11 cellular contexts compared by ENCODE assay signal in genomic region chr1:207883660-207884245, GRCh38. TPM values are rescaled to one million over a fixed set of nuclear protein-coding genes. Genes with fewer than 3 reads are reported as not detected.
A peak's percentile ranks its signal among the peaks of the same experiment; 100 is the strongest.
DNase-seq lines count a peak whose midpoint lies in the region; ATAC-seq, FAIRE-seq and TF ChIP-seq lines count a peak whose summit lies in the region.
"Had no signal": no experiment of that assay in that cellular context is flagged by ENCODE, and none has a peak within 500 bp of the region (broad histone marks: within the 10 kb centered on the region; RNA-seq: fewer than 3 reads in every experiment).

No MANE protein-coding gene starts in this region.

- H3K27ac Mint-ChIP-seq in activated CD4-positive, alpha-beta T cell treated with anti-CD3 and anti-CD28 coated beads for 36 hours, result peak overlapping the region; percentile 97
- H3K27ac Mint-ChIP-seq in activated naive CD4-positive, alpha-beta T cell treated with anti-CD3 and anti-CD28 coated beads, Interleukin-2, amount 50 U/mL, for 72 hours, result peak overlapping the region; percentile 88 to 96

- no peak for FAIRE-seq in small intestine (lab: Jason Lieb, UNC)

- TF ChIP-seq POLR2A in testis (IDR thresholded peaks at IDR 0.05), result no peak

- no peaks in the 10 kb centered on the region for H3K27me3 ChIP-seq in small intestine (ENCODE audit: control insufficient read depth in 2 of 2, insufficient read depth in 2 of 2, low read length in 2 of 2)
- H3K27me3 ChIP-seq in testis, result no peaks in the 10 kb centered on the region

- peak; percentile 27 for ATAC-seq in activated CD4-positive, alpha-beta T cell treated with anti-CD3 and anti-CD28 coated beads for 36 hours
- peak; percentile 3 for ATAC-seq in HG03159 (IDR thresholded peaks at IDR 0.05; ENCODE audit: unreplicated experiment)
- peak; percentile 10 to 13 for ATAC-seq in activated naive CD4-positive, alpha-beta T cell treated with anti-CD3 and anti-CD28 coated beads, Interleukin-2, amount 50 U/mL, for 72 hours

- H3K9me3 ChIP-seq in small intestine (ENCODE audit: control insufficient read depth, low read depth), result no peaks in the 10 kb centered on the region
- H3K9me3 ChIP-seq in testis, result no peaks in the 10 kb centered on the region

- no peaks in the 10 kb centered on the region for H3K36me3 ChIP-seq in small intestine (ENCODE audit: control insufficient read depth in 2 of 2, insufficient read depth in 2 of 2, low read length in 2 of 2)
- no peaks in the 10 kb centered on the region for H3K36me3 ChIP-seq in testis (ENCODE audit: low read depth, missing control alignments)

- H3K4me1 Mint-ChIP-seq in activated CD4-positive, alpha-beta T cell treated with anti-CD3 and anti-CD28 coated beads for 36 hours, result peaks cover 43% of the 10 kb centered on the region

- 22 to 57% (median 33%) methylated on average over 2 of the region's 2 CpGs for WGBS in small intestine, 3 donors
- 83 to 89% methylated on average over 2 of the region's 2 CpGs for WGBS in testis, 2 donors

- CTCF ChIA-PET in activated CD4-positive, alpha-beta T cell treated with anti-CD3 and anti-CD28 coated beads for 36 hours (lab: Charles Lee), result interaction anchor here (0.7 to 9.2 kb wide), 23 partner anchors 9 to 114 kb away, joined by 4 to 179 read pairs (median 8); no protein-coding TSS in a partner anchor

- H3K4me1 ChIP-seq in small intestine (ENCODE audit: control insufficient read depth in 2 of 2, insufficient read depth in 1 of 2, low read depth in 1 of 2, low read length in 1 of 2) (no peaks in the 10 kb centered on the region), testis (peaks cover 6% of the 10 kb centered on the region)

- H3K27ac ChIP-seq in small intestine (ENCODE audit: low read depth in 1 of 2, low read length in 1 of 2) (peak overlapping the region; percentile 50 to 69), testis (peak overlapping the region in 1 of 2 donors; percentile 3)

- no peaks in the 10 kb centered on the region for H3K9me3 Mint-ChIP-seq in activated CD4-positive, alpha-beta T cell treated with anti-CD3 and anti-CD28 coated beads for 36 hours (ENCODE audit: low read depth)
- H3K9me3 Mint-ChIP-seq in activated naive CD4-positive, alpha-beta T cell treated with anti-CD3 and anti-CD28 coated beads, Interleukin-2, amount 50 U/mL, for 72 hours, result peaks cover 0 to 2% of the 10 kb centered on the region in 2 donors

- peak; percentile 55 for DNase-seq in activated CD4-positive, alpha-beta T cell treated with anti-CD3 and anti-CD28 coated beads for 36 hours
- no peak for DNase-seq in activated CD4-positive, alpha-beta T cell treated with anti-CD3 and anti-CD28 coated beads, Interleukin-2, amount 50 U/mL, for 1 hour
- no peak for DNase-seq in activated naive CD4-positive, alpha-beta T cell treated with anti-CD3 and anti-CD28 coated beads, Interleukin-2, amount 50 U/mL, for 72 hours (ENCODE audit: low spot score in 2 of 2)
- DNase-seq in small intestine, result no peak
- DNase-seq in testis, result no peak
- no peak for DNase-seq in NCI-H526 (lab: John Stamatoyannopoulos, UW)
- DNase-seq in DMS53 (lab: John Stamatoyannopoulos, UW), result no peak
- DNase-seq: effector CD8-positive, alpha-beta T cell; RPMI8226 had no signal

- no peak for TF ChIP-seq CTCF in testis (IDR thresholded peaks at IDR 0.05)

- H3K4me3 Mint-ChIP-seq in activated CD4-positive, alpha-beta T cell treated with anti-CD3 and anti-CD28 coated beads for 36 hours, result peak overlapping the region; percentile 73

- H3K27me3 Mint-ChIP-seq in activated CD4-positive, alpha-beta T cell treated with anti-CD3 and anti-CD28 coated beads for 36 hours, result peaks cover 2% of the 10 kb centered on the region

- H3K4me3 ChIP-seq in small intestine (ENCODE audit: low read depth in 1 of 2, low read length in 2 of 2), result no peak overlapping the region
- H3K4me3 ChIP-seq in testis, result no peak overlapping the region

- POLR2A ChIA-PET in activated CD4-positive, alpha-beta T cell treated with anti-CD3 and anti-CD28 coated beads for 36 hours (lab: Charles Lee), result interaction anchor here (1.6 kb wide), 1 partner anchor 58 kb away, joined by 4 read pairs; no protein-coding TSS in a partner anchor

- no peaks in the 10 kb centered on the region for H3K36me3 Mint-ChIP-seq in activated CD4-positive, alpha-beta T cell treated with anti-CD3 and anti-CD28 coated beads for 36 hours (ENCODE audit: low read depth)
- peaks cover 0 to 7% of the 10 kb centered on the region in 2 donors for H3K36me3 Mint-ChIP-seq in activated naive CD4-positive, alpha-beta T cell treated with anti-CD3 and anti-CD28 coated beads, Interleukin-2, amount 50 U/mL, for 72 hours

- intact Hi-C loops in activated CD4-positive, alpha-beta T cell treated with anti-CD3 and anti-CD28 coated beads for 36 hours (cut with DNase I, micrococcal nuclease), result loop anchor here (1.0 to 5.0 kb wide), 5 partner anchors 14 to 131 kb away; partner anchors contain the start of gene CD46 (in 1 of the 2)
- intact Hi-C loops in testis (cut with DNase I; ENCODE audit: low total_unique reads), result no loop called here

RNA-seq across cellular contexts. Expression of gene CD34, which starts 27.2 kb away (rescaled TPM):
- total RNA-seq in activated CD4-positive, alpha-beta T cell treated with anti-CD3 and anti-CD28 coated beads for 36 hours, result under 1 TPM; 0.02 to 0.04 TPM
- under 1 TPM; 0.07 to 0.16 TPM for total RNA-seq in activated naive CD4-positive, alpha-beta T cell treated with anti-CD3 and anti-CD28 coated beads, Interleukin-2, amount 50 U/mL, for 72 hours
- polyA plus RNA-seq in small intestine (10 to 100 TPM in 1 of 3 donors, 1 to 10 TPM in 2; 1.1 to 23.7 (median 1.4) TPM), testis (ENCODE audit: insufficient read depth, low read depth, low replicate concordance) (70.7 TPM)
- total RNA-seq in testis, result 10 to 100 TPM; 28.3 to 32.5 TPM
- total RNA-seq: MCF 10A had no signal

Comparison
In these comparisons a context has a peak if more than half of its experiments do, and no peak if none do; other contexts are left out.
1. RNA of gene CD34, which starts 27.2 kb away (total RNA-seq): 28.3 to 32.5 TPM in testis; 0.07 to 0.16 TPM in activated naive CD4-positive, alpha-beta T cell treated with anti-CD3 and anti-CD28 coated beads, Interleukin-2, amount 50 U/mL, for 72 hours and 0.02 to 0.04 TPM in activated CD4-positive, alpha-beta T cell treated with anti-CD3 and anti-CD28 coated beads for 36 hours; every median in the first group is over 10 times any median in the second.
2. Peak in every context shown above with its lines, with median percentiles within 50 percentile points of each other: ATAC-seq.